Comparison of ENCODE assay signal across 10 cellular contexts in the genomic region with DNA sequence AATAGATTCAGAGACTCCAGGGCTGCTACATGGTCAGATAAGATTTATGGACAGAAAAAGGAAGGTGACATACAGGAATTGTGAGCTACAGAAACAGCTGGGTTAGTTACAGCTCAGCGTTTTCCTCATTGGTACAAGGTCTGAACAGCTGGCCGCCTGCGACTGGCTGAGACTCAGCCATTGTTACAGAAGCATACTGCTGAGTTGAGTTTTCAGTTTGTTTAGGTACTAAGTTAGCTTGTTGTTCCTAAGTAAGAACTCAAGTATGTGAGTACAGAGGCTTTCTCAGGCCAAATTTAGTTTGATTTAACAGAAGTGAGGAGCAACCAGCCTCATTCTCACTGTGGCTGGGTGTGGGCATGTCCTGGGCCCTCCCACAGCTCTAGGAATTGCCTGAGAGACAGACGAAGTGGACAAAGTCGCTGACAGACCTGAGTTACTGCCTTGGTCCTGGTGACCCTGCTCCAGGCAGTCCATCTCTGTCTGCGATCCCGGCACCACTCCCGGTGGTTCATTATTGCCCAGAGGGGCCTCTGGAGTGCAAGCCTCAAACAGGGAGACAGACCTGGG. TPM values are rescaled to one million over a fixed set of nuclear protein-coding genes. Genes with fewer than 3 reads are reported as not detected.
DNase-seq lines count a peak whose midpoint lies in the region; ATAC-seq and TF ChIP-seq lines count a peak whose summit lies in the region.
"Had no signal": no experiment of that assay in that cellular context is flagged by ENCODE, and none has a peak within 500 bp of the region (broad histone marks: within the 10 kb centered on the region; RNA-seq: fewer than 3 reads in every experiment).

No MANE protein-coding gene starts in this region.

- H3K4me1 ChIP-seq in SJSA1 (replicated peaks) = peaks cover 50% of the 10 kb centered on the region
- peaks cover 30 to 36% of the 10 kb centered on the region in 2 donors for H3K4me1 ChIP-seq in thyroid gland

- 7 to 44% methylated on average over 4 to 5 of the region's 8 CpGs for WGBS in thyroid gland, 2 donors

- H3K9me3 ChIP-seq in SJSA1 (replicated peaks) (no peaks in the 10 kb centered on the region), thyroid gland (no peaks in the 10 kb centered on the region)

- no peak overlapping the region for H3K4me3 ChIP-seq in SJSA1
- H3K4me3 ChIP-seq in thyroid gland (replicated peaks in 1 of 3) = no peak overlapping the region

- TF ChIP-seq POLR2A in thyroid gland (IDR thresholded peaks at IDR 0.05) = peak in 1 of 2 donors; percentile 58

- TF ChIP-seq CTCF in thyroid gland (IDR thresholded peaks at IDR 0.05) = no peak

- H3K27ac ChIP-seq in SJSA1 (peak overlapping the region; percentile 61), thyroid gland (peak overlapping the region; percentile 16 to 84 (median 77))

- H3K27me3 ChIP-seq in SJSA1 (replicated peaks) (no peaks in the 10 kb centered on the region), thyroid gland (no peaks in the 10 kb centered on the region)

- intact Hi-C loops in thyroid gland (cut with DNase I) = no loop called here

- ATAC-seq in GM18873 (IDR thresholded peaks at IDR 0.05; ENCODE audit: low FRiP score, unreplicated experiment) (no peak), GM21528 (IDR thresholded peaks at IDR 0.05; ENCODE audit: low FRiP score, unreplicated experiment) (no peak)
- ATAC-seq: activated T-helper 17 cell treated with anti-CD3 and anti-CD28 coated beads, Interleukin-2, amount 50 U/mL, for 72 hours; stimulated activated naive B cell treated with anti-CD40 and anti-IgM and Interleukin-4, amounts not matched to agents 10 μg/mL and 1 μg/mL and 100 μg/mL, for 72 hours had no signal

- DNase-seq in SJSA1 (ENCODE audit: low read depth in 1 of 2, low spot score in 2 of 2) (peak in 1 of 2 experiments; percentile 56), fibroblast of peridontal ligament (ENCODE audit: extremely low read depth) (peak; percentile 30), mucosa of gallbladder (ENCODE audit: low spot score) (peak; percentile 38), thyroid gland (peak; percentile 73 to 74), SHP77 (lab: John Stamatoyannopoulos, UW) (no peak)
- no peak for DNase-seq in effector CD8-positive, alpha-beta T cell (lab: John Stamatoyannopoulos, UW)
- DNase-seq: stimulated activated naive B cell treated with anti-CD40 and anti-IgM and Interleukin-4, amounts not matched to agents 10 μg/mL and 1 μg/mL and 100 μg/mL, for 72 hours had no signal

- H3K36me3 ChIP-seq in SJSA1 (no peaks in the 10 kb centered on the region), thyroid gland (no peaks in the 10 kb centered on the region)

RNA-seq across cellular contexts. Expression of a gene that starts 27.8 kb away (rescaled TPM):
- 399 and 453 TPM in 2 replicates for total RNA-seq in SJSA1 (2014; rRNA removed; shearing (Covaris generic))
- 445 TPM for total RNA-seq in mucosa of gallbladder
- 100 to 1,000 TPM; 238 to 381 (median 271) TPM for total RNA-seq in thyroid gland

Comparison
In these comparisons a context has a peak if more than half of its experiments do, and no peak if none do; other contexts are left out.
1. DNase-seq: peak in fibroblast of peridontal ligament (single experiment), mucosa of gallbladder (single experiment) and thyroid gland (2 of 2); none in SHP77 (0 of 2) and effector CD8-positive, alpha-beta T cell (single experiment).